Comparison of ENCODE assay signal across 8 cellular contexts in genomic region chr16:58000706-58001676, GRCh38.
A peak's percentile ranks its signal among the peaks of the same experiment; 100 is the strongest.
DNase-seq lines count a peak whose midpoint lies in the region; ATAC-seq and TF ChIP-seq lines count a peak whose summit lies in the region.

TSS of gene USB1 (plus strand) at chr16:58001407. CDS start at chr16:58001484, 77 bp downstream.

- TF ChIP-seq RAD21 in Ishikawa (IDR thresholded peaks at IDR 0.05; ENCODE audit: low read depth) = peak; percentile 60; the same call in 1 of the 2 replicates

- no peaks in the 10 kb centered on the region for H3K9me3 ChIP-seq in neutrophil

- TF ChIP-seq EP300 in Ishikawa (IDR thresholded peaks at IDR 0.05; ENCODE audit: borderline replicate concordance) = no peak

- H3K4me1 ChIP-seq in neutrophil (ENCODE audit: control insufficient read depth in 1 of 2, insufficient read depth in 1 of 2, low read depth in 1 of 2, low read length in 1 of 2) = peaks cover 45 to 47% of the 10 kb centered on the region in 2 experiments

- H3K27ac ChIP-seq in neutrophil = peak within 1 kb of the TSS; percentile 94

- peak; percentile 84 for ATAC-seq in GM21576 (IDR thresholded peaks at IDR 0.05; ENCODE audit: unreplicated experiment)

- DNase-seq in EL (peak; percentile 87), foreskin melanocyte (peak; percentile 82), superior temporal gyrus (ENCODE audit: extremely low spot score) (peak; percentile 87)
- peak; percentile 69 for DNase-seq in activated gamma-delta T cell treated with anti-CD3 and anti-CD28 coated beads, Interleukin-2, amount 50 U/mL, for 16 hours (ENCODE audit: low read depth)

- peak; percentile 90 for TF ChIP-seq POLR2A in Raji (IDR thresholded peaks at IDR 0.05; ENCODE audit: insufficient read depth, low read depth, low read length)

- peak; percentile 66 for TF ChIP-seq CTCF in neutrophil (IDR thresholded peaks at IDR 0.05)

- H3K27me3 ChIP-seq in neutrophil = no peaks in the 10 kb centered on the region

- peak within 1 kb of the TSS; percentile 91 to 97 for H3K4me3 ChIP-seq in neutrophil (ENCODE audit: low read depth in 1 of 2, low read length in 1 of 2)

- H3K36me3 ChIP-seq in neutrophil = peaks cover 46% of the 10 kb centered on the region

TF ChIP-seq in Ishikawa, 13 proteins besides CTCF, POLR2A, EP300 and RAD21:
- TF ChIP-seq USF1 (IDR thresholded peaks at IDR 0.05) (no peak; the same call in 1 of the 2 replicates), ZBTB7A (IDR thresholded peaks at IDR 0.05; ENCODE audit: low read depth) (peak; percentile 94), EGR1 (IDR thresholded peaks at IDR 0.05) (no peak), MAX (IDR thresholded peaks at IDR 0.05) (peak; percentile 63), TCF12 (IDR thresholded peaks at IDR 0.05; ENCODE audit: low read depth) (no peak), REST (IDR thresholded peaks at IDR 0.05; ENCODE audit: low read depth) (no peak), TAF1 (IDR thresholded peaks at IDR 0.05; ENCODE audit: low read depth) (peak; percentile 50; the same call in 1 of the 2 replicates)

Comparison
In these comparisons a context has a peak if more than half of its experiments do, and no peak if none do; other contexts are left out.
1. Peak in every context shown above with its lines: DNase-seq, ATAC-seq, H3K4me3 ChIP-seq and H3K27ac ChIP-seq.